Comparison of ENCODE assay signal across 22 cellular contexts in the genomic region with DNA sequence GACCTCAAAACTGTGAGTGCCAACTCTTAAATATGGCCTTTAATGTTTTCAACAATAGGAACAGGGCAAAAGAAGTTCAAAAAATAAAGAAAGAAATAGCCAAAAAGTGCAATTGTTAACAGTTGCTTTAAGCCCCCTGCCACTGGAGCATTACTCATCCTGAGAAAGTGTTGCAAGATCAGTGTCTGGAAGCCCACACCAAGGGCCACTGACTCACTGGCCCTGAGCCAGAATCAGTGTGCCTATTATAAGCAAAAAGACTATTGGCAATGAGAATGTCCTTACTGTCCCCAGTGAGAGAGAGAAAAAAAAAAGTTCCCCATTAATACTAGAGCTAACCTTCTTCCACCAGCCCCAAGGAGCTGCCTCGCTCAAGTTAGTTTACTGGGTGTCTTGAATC.
A peak's percentile ranks its signal among the peaks of the same experiment; 100 is the strongest.
DNase-seq lines count a peak whose midpoint lies in the region; ATAC-seq and TF ChIP-seq lines count a peak whose summit lies in the region.
"Had no signal": no experiment of that assay in that cellular context is flagged by ENCODE, and none has a peak within 500 bp of the region (broad histone marks: within the 10 kb centered on the region; RNA-seq: fewer than 3 reads in every experiment).

No MANE protein-coding gene starts in this region.

- ATAC-seq in GM18520 (IDR thresholded peaks at IDR 0.05; ENCODE audit: unreplicated experiment), result no peak

- H3K4me3 Mint-ChIP-seq in progenitor cell of endocrine pancreas (ENCODE audit: low read depth), result no peak overlapping the region
- H3K4me3 Mint-ChIP-seq: activated naive CD8-positive, alpha-beta T cell treated with anti-CD3 and anti-CD28 coated beads for 36 hours; CD4-positive, alpha-beta T cell had no signal

- H3K4me3 ChIP-seq in MG63, result no peak overlapping the region
- H3K4me3 ChIP-seq in epithelial cell of esophagus (ENCODE audit: low read length), result no peak overlapping the region
- H3K4me3 ChIP-seq: sigmoid colon, stomach, tibial artery had no signal

- no peaks in the 10 kb centered on the region for H3K9me3 Mint-ChIP-seq in progenitor cell of endocrine pancreas (ENCODE audit: low read depth)

- H3K36me3 Mint-ChIP-seq in progenitor cell of endocrine pancreas (ENCODE audit: insufficient read depth), result no peaks in the 10 kb centered on the region
- H3K36me3 Mint-ChIP-seq: activated naive CD8-positive, alpha-beta T cell treated with anti-CD3 and anti-CD28 coated beads for 36 hours had no signal

- TF ChIP-seq CTCF in epithelial cell of esophagus (IDR thresholded peaks at IDR 0.05; ENCODE audit: insufficient read depth, low read depth, low read length, missing control alignments) (no peak), GM10266 (IDR thresholded peaks at IDR 0.05; ENCODE audit: control insufficient read depth, insufficient read depth, low read depth, missing control alignments) (no peak), progenitor cell of endocrine pancreas (IDR thresholded peaks at IDR 0.05; ENCODE audit: unreplicated experiment) (no peak)

- H3K27me3 Mint-ChIP-seq in progenitor cell of endocrine pancreas, result no peaks in the 10 kb centered on the region
- H3K27me3 Mint-ChIP-seq: activated naive CD8-positive, alpha-beta T cell treated with anti-CD3 and anti-CD28 coated beads for 36 hours; CD4-positive, alpha-beta T cell had no signal

- H3K36me3 ChIP-seq in MG63, result no peaks in the 10 kb centered on the region
- H3K36me3 ChIP-seq: sigmoid colon, stomach, tibial artery had no signal

- H3K27me3 ChIP-seq in MG63, result no peaks in the 10 kb centered on the region
- H3K27me3 ChIP-seq: sigmoid colon, stomach, tibial artery had no signal

- no peaks in the 10 kb centered on the region for H3K4me1 Mint-ChIP-seq in progenitor cell of endocrine pancreas (ENCODE audit: low read depth)
- H3K4me1 Mint-ChIP-seq: activated naive CD8-positive, alpha-beta T cell treated with anti-CD3 and anti-CD28 coated beads for 36 hours had no signal

- no peaks in the 10 kb centered on the region for H3K9me3 ChIP-seq in MG63
- H3K9me3 ChIP-seq: sigmoid colon, tibial artery had no signal

- H3K27ac Mint-ChIP-seq in progenitor cell of endocrine pancreas, result no peak overlapping the region
- H3K27ac Mint-ChIP-seq: activated naive CD8-positive, alpha-beta T cell treated with anti-CD3 and anti-CD28 coated beads for 36 hours; CD4-positive, alpha-beta T cell had no signal

- DNase-seq in MG63 (peak; percentile 12), OCI-M1 (lab: John Stamatoyannopoulos, UW) (peak; percentile 21), epithelial cell of esophagus (ENCODE audit: low read depth) (peak; percentile 9), renal cortical epithelial cell (ENCODE audit: low read depth) (peak; percentile 57), GM10266 (ENCODE audit: extremely low spot score) (no peak), progenitor cell of endocrine pancreas (ENCODE audit: low spot score, unreplicated experiment) (no peak), NCI-H774 (lab: John Stamatoyannopoulos, UW) (no peak)
- DNase-seq: activated CD4-positive, alpha-beta T cell treated with anti-CD3 and anti-CD28 coated beads, Interleukin-2, amount 50 U/mL, for 48 hours; activated CD4-positive, CD25-positive, alpha-beta regulatory T cell; activated CD8-positive, alpha-beta memory T cell treated with anti-CD3 and anti-CD28 coated beads, Interleukin-2, amount 50 U/mL, for 48 hours; activated naive CD8-positive, alpha-beta T cell treated with anti-CD3 and anti-CD28 coated beads for 36 hours; CD4-positive, alpha-beta T cell; effector CD4-positive, alpha-beta T cell; EL; hypothalamus; NCI-H1417 treated with DMSO at 0.1 percent for 48 hours; NCI-H510A treated with DMSO at 0.1 percent for 48 hours; sigmoid colon; stomach; T-helper 9 cell; tibial artery had no signal

Comparison
In these comparisons a context has a peak if more than half of its experiments do, and no peak if none do; other contexts are left out.
1. DNase-seq: peak in MG63 (single experiment), OCI-M1 (single experiment), epithelial cell of esophagus (single experiment) and renal cortical epithelial cell (single experiment); none in GM10266 (single experiment), progenitor cell of endocrine pancreas (single experiment) and NCI-H774 (single experiment).